In the genomic region with DNA sequence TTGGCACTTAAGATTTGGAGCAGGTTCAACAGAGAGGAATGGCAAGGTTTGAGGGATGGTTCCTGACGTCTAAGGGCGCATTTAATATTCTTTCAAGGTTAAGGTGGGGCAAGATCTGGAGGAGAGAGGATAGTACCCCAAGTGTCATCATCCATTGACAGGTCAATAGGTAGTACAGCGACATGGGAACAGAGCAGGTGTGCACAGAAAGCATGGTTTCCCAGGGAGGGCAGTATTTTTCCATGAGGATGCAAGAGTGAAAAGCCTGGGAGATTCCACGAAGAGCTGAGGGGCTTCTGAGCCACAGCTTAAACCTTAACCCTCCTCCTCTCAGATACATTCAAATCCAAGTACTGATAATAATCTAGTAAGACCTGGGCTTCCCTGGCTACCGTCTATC, we compare ENCODE assay signal across 1 cellular context.
TF ChIP-seq lines count a peak whose summit lies in the region.

No MANE protein-coding gene starts in this region.

TF ChIP-seq in GM23338, 12 proteins besides CTCF, POLR2A, EP300 and RAD21 (continued from another document):
- no peak for TF ChIP-seq ZNF462 (CRISPR knock-in tag; IDR thresholded peaks at IDR 0.05)
- TF ChIP-seq ETS1 (IDR thresholded peaks at IDR 0.05) = no peak
- TF ChIP-seq NANOG (IDR thresholded peaks at IDR 0.05; ENCODE audit: borderline replicate concordance) = no peak
- no peak for TF ChIP-seq REST (IDR thresholded peaks at IDR 0.05; ENCODE audit: unreplicated experiment)
- TF ChIP-seq EZH2phosphoT487 (IDR thresholded peaks at IDR 0.05; ENCODE audit: unreplicated experiment) = no peak
- TF ChIP-seq EZH2 (IDR thresholded peaks at IDR 0.05; ENCODE audit: low read depth, unreplicated experiment) = no peak
- TF ChIP-seq STAT1 (IDR thresholded peaks at IDR 0.05; ENCODE audit: unreplicated experiment) = no peak
- TF ChIP-seq JUNB (IDR thresholded peaks at IDR 0.05; ENCODE audit: unreplicated experiment) = no peak
TF ChIP-seq in GM23338: peak in this region for 0.
